In the genomic region with DNA sequence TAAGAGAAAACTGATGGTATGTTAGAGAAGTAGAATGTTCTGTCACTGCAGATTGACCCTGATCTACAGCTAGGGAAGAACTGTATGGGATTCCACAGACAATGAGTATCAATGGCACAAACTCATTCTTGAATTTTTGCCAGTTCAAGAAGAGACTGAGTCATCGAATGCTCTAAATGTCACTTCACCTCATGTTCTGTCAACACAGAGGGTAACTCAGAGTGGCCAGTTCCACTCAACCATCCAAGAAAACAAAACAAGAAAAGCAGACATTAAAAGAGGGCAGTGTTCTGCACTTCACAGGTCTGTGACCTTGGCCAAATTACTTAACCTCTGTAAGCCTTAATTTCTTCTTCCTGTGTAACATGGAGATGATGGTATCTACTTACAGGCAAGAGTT, we compare ENCODE assay signal across 15 cellular contexts.
DNase-seq lines count a peak whose midpoint lies in the region; ATAC-seq and TF ChIP-seq lines count a peak whose summit lies in the region.
"Had no signal": no experiment of that assay in that cellular context is flagged by ENCODE, and none has a peak within 500 bp of the region (broad histone marks: within the 10 kb centered on the region; RNA-seq: fewer than 3 reads in every experiment).

No MANE protein-coding gene starts in this region.

- H3K4me1 ChIP-seq in GM23248 (ENCODE audit: insufficient read depth): peaks cover 23% of the 10 kb centered on the region
- H3K4me1 ChIP-seq: colonic mucosa, SJCRH30 had no signal

- H3K9ac ChIP-seq in GM23248: no peak overlapping the region

- DNase-seq in AG20443 (ENCODE audit: low spot score) (peak; percentile 39), GM23248 (peak; percentile 73), SW480 (ENCODE audit: low spot score) (peak; percentile 13), kidney epithelial cell (ENCODE audit: low read depth) (peak; percentile 7), substantia nigra (lab: John Stamatoyannopoulos, UW) (no peak), AML-193 (lab: John Stamatoyannopoulos, UW) (no peak), GM10248 (ENCODE audit: extremely low spot score) (no peak)
- DNase-seq: colonic mucosa, COR-L47, MV-4-11, NCI-H510A treated with DMSO at 0.1 percent for 48 hours, SJCRH30 had no signal

- no peaks in the 10 kb centered on the region for H3K36me3 ChIP-seq in GM23248 (ENCODE audit: low read depth)
- H3K36me3 ChIP-seq in kidney epithelial cell (ENCODE audit: control insufficient read depth, insufficient read depth, low read length): no peaks in the 10 kb centered on the region
- H3K36me3 ChIP-seq: colonic mucosa, gastroesophageal sphincter, SJCRH30 had no signal

- in situ Hi-C loops in GM23248 (cut with MboI): no loop called here

- H3K4me3 ChIP-seq in GM23248: no peak overlapping the region
- no peak overlapping the region for H3K4me3 ChIP-seq in kidney epithelial cell (ENCODE audit: low read depth, low read length)
- H3K4me3 ChIP-seq: colonic mucosa, gastroesophageal sphincter, SJCRH30 had no signal

- WGBS in GM23248 (ENCODE audit: low coverage in 1 of 2, low lambda C conversion rate in 2 of 2, missing lambda C conversion rate in 2 of 2), 2 experiments: 0 to 6% methylated on average over 1 of the region's 1 CpG

- POLR2A ChIA-PET in GM10248 (lab: Yijun Ruan, JAX): no interaction called here

- no peaks in the 10 kb centered on the region for H3K9me3 ChIP-seq in GM23248 (ENCODE audit: low read depth)
- H3K9me3 ChIP-seq: colonic mucosa, gastroesophageal sphincter, SJCRH30 had no signal

- no peaks in the 10 kb centered on the region for H3K27me3 ChIP-seq in GM23248 (replicated peaks; ENCODE audit: insufficient read depth)
- no peaks in the 10 kb centered on the region for H3K27me3 ChIP-seq in kidney epithelial cell (ENCODE audit: control insufficient read depth, insufficient read depth, low read length)
- H3K27me3 ChIP-seq: colonic mucosa, gastroesophageal sphincter, SJCRH30 had no signal

- CTCF ChIA-PET in GM10248 (lab: Yijun Ruan, JAX): no interaction called here

- no peak for ATAC-seq in HG03469 (IDR thresholded peaks at IDR 0.05; ENCODE audit: unreplicated experiment)
- ATAC-seq: gastroesophageal sphincter, left lobe of liver had no signal

- H3K27ac ChIP-seq in GM23248 (no peak overlapping the region), substantia nigra (ENCODE audit: low read depth, low read length, poor library complexity, severe bottlenecking) (no peak overlapping the region)
- H3K27ac ChIP-seq: colonic mucosa, gastroesophageal sphincter, SJCRH30 had no signal

- H3F3A ChIP-seq in GM23248 (ENCODE audit: insufficient read depth): 0 out of 2 replicates have a peak, but pooled peaks cover 4% of the 10 kb centered on the region

- H3K9me2 ChIP-seq in GM23248 (ENCODE audit: insufficient read depth): no peaks in the 10 kb centered on the region

- H4K20me1 ChIP-seq in GM23248 (ENCODE audit: insufficient read depth): no peaks in the 10 kb centered on the region

- no peaks in the 10 kb centered on the region for H3K79me2 ChIP-seq in GM23248 (ENCODE audit: insufficient read depth)

- peak overlapping the region; percentile 22 for H3K4me2 ChIP-seq in GM23248 (ENCODE audit: unreplicated experiment)

- H2AFZ ChIP-seq in GM23248: no peak overlapping the region

- no peak for TF ChIP-seq CTCF in kidney epithelial cell (IDR thresholded peaks at IDR 0.05; ENCODE audit: insufficient read depth, low read length, poor library complexity, severe bottlenecking)
- no peak for TF ChIP-seq CTCF in GM10248 (IDR thresholded peaks at IDR 0.05; ENCODE audit: control extremely low read depth, extremely low read depth, low read depth, missing control alignments)

Comparison
In these comparisons a context has a peak if more than half of its experiments do, and no peak if none do; other contexts are left out.
1. DNase-seq: peak in AG20443 (single experiment), GM23248 (single experiment), SW480 (single experiment) and kidney epithelial cell (single experiment); none in substantia nigra (0 of 49), AML-193 (0 of 2) and GM10248 (single experiment).